Comparison of ENCODE assay signal across 8 cellular contexts in the genomic region with DNA sequence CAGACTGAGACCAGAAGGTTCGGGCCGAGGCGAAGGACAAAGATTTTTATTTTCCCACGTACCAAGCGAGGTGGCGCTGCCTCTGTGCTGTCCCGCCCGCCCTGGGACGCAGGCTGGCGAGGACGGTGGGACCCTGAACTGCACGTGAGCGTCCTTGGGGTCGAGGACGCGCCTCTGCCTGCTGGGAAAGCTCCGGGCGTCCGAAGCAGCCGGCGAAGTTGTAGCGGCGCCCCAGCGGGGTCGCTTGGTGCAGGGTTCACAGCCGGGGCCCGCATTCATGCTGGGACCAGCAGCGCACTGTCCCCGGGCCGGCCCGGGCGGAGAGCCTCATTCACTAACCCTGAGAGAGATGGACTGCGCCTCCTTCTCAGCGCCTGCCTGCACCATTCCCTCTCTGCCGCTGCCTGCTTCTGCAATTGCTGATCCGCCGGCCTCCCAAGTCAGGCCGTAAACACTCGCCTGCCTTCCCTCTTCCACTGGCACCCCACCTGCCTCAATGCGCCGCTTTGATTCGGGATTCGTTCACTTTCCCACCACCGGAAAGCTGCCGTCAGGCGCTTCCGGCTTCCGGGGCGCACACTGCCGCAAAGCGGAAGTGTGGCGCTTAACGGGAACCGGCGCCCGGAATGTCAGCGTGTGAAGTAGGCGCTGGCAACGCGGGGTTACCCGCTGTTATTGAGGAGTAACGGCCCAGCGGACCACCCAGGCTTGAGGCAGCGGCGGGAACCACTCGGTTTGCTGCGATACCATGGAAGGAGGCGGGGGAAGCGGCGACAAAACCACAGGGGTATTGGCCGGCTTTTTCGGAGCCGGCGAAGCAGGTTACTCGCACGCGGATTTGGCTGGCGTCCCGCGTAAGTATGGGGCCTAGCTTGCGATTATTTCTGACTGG. TPM values are rescaled to one million over a fixed set of nuclear protein-coding genes. Genes with fewer than 3 reads are reported as not detected.
A peak's percentile ranks its signal among the peaks of the same experiment; 100 is the strongest.
DNase-seq lines count a peak whose midpoint lies in the region; ATAC-seq, FAIRE-seq and TF ChIP-seq lines count a peak whose summit lies in the region.
"Not testable (repeated sequence)": the region's sequence is repeated elsewhere in the genome, so short reads cannot be mapped to it uniquely, and the experiment has no call there.

A gene (minus strand): TSS at position 581 of the 892 bp plus-strand sequence. CDS start 302 bp downstream, at position 279.
A gene with protein sequence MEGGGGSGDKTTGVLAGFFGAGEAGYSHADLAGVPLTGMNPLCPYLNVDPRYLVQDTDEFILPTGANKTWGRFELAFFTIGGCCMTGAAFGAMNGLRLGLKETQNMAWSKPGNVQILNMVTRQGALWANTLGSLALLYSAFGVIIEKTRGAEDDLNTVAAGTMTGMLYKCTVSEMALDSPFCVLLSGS (plus strand): TSS at position 607 of the 892 bp plus-strand sequence. CDS start 142 bp downstream, at position 749.

- TF ChIP-seq CTCF in fibroblast of pulmonary artery (IDR thresholded peaks at IDR 0.05; ENCODE audit: low read length, missing control alignments), result not testable (repeated sequence)

- H3K4me3 ChIP-seq in fibroblast of pulmonary artery (replicated peaks; ENCODE audit: low read depth, low read length), result peak within 1 kb of the TSS; percentile 69

- peaks cover 20 to 26% of the 10 kb centered on the region in 2 donors for H3K4me1 Mint-ChIP-seq in natural killer cell treated with Interleukin-12 subunit alpha and Interleukin-12 subunit beta and Interleukin-15 and Interleukin-18, amount 100 ng/mL, for 72 hours (ENCODE audit: low read depth in 2 of 2)
- peaks cover 16 to 29% of the 10 kb centered on the region in 2 donors for H3K4me1 Mint-ChIP-seq in stimulated activated naive B cell treated with anti-CD40 and anti-IgM and Interleukin-4, amounts not matched to agents 10 μg/mL and 1 μg/mL and 100 μg/mL, for 72 hours

- H3K27me3 Mint-ChIP-seq in natural killer cell treated with Interleukin-12 subunit alpha and Interleukin-12 subunit beta and Interleukin-15 and Interleukin-18, amount 100 ng/mL, for 72 hours; stimulated activated naive B cell treated with anti-CD40 and anti-IgM and Interleukin-4, amounts not matched to agents 10 μg/mL and 1 μg/mL and 100 μg/mL, for 72 hours: not testable (repeated sequence)

- H3K9me3 Mint-ChIP-seq in natural killer cell treated with Interleukin-12 subunit alpha and Interleukin-12 subunit beta and Interleukin-15 and Interleukin-18, amount 100 ng/mL, for 72 hours; stimulated activated naive B cell treated with anti-CD40 and anti-IgM and Interleukin-4, amounts not matched to agents 10 μg/mL and 1 μg/mL and 100 μg/mL, for 72 hours: not testable (repeated sequence)

- H3K4me3 Mint-ChIP-seq in natural killer cell treated with Interleukin-12 subunit alpha and Interleukin-12 subunit beta and Interleukin-15 and Interleukin-18, amount 100 ng/mL, for 72 hours, result peak within 1 kb of the TSS; percentile 98
- H3K4me3 Mint-ChIP-seq in stimulated activated naive B cell treated with anti-CD40 and anti-IgM and Interleukin-4, amounts not matched to agents 10 μg/mL and 1 μg/mL and 100 μg/mL, for 72 hours, result peak within 1 kb of the TSS; percentile 99 to 100

- TF ChIP-seq POLR2A in H54 (IDR thresholded peaks at IDR 0.05; ENCODE audit: low read depth, low read length), result peak; percentile 62

- ATAC-seq in natural killer cell treated with Interleukin-12 subunit alpha and Interleukin-12 subunit beta and Interleukin-15 and Interleukin-18, amount 100 ng/mL, for 72 hours, result peak; percentile 90 to 96
- peak; percentile 90 to 92 for ATAC-seq in stimulated activated naive B cell treated with anti-CD40 and anti-IgM and Interleukin-4, amounts not matched to agents 10 μg/mL and 1 μg/mL and 100 μg/mL, for 72 hours (replicated peaks)

- H3K27ac Mint-ChIP-seq in natural killer cell treated with Interleukin-12 subunit alpha and Interleukin-12 subunit beta and Interleukin-15 and Interleukin-18, amount 100 ng/mL, for 72 hours, result peak within 1 kb of the TSS; percentile 82 to 93
- peak within 1 kb of the TSS; percentile 94 for H3K27ac Mint-ChIP-seq in stimulated activated naive B cell treated with anti-CD40 and anti-IgM and Interleukin-4, amounts not matched to agents 10 μg/mL and 1 μg/mL and 100 μg/mL, for 72 hours

- H3K36me3 Mint-ChIP-seq in natural killer cell treated with Interleukin-12 subunit alpha and Interleukin-12 subunit beta and Interleukin-15 and Interleukin-18, amount 100 ng/mL, for 72 hours, result peaks cover 11% of the 10 kb centered on the region
- H3K36me3 Mint-ChIP-seq in stimulated activated naive B cell treated with anti-CD40 and anti-IgM and Interleukin-4, amounts not matched to agents 10 μg/mL and 1 μg/mL and 100 μg/mL, for 72 hours, result peaks cover 6 to 10% of the 10 kb centered on the region in 2 donors

- DNase-seq in ELR (ENCODE audit: low read depth) (peak; percentile 87), H54 (ENCODE audit: insufficient read length, low spot score) (peak; percentile 1), LoVo (ENCODE audit: low spot score) (peak; percentile 76), SIG-M5 treated with dmso at 0.1 percent for 504 hours (lab: John Stamatoyannopoulos, UW; ENCODE audit: unreplicated experiment) (peak; percentile 62), fibroblast of pulmonary artery (ENCODE audit: low read depth) (peak; percentile 82)
- DNase-seq in activated effector memory CD4-positive, alpha-beta T cell treated with Interleukin-2 at 50 U/mL for 16 hours, result peak; percentile 76
- DNase-seq in natural killer cell treated with Interleukin-12 subunit alpha and Interleukin-12 subunit beta and Interleukin-15 and Interleukin-18, amount 100 ng/mL, for 72 hours (ENCODE audit: low spot score), result peak; percentile 86
- peak; percentile 76 for DNase-seq in stimulated activated naive B cell treated with anti-CD40 and anti-IgM and Interleukin-4, amounts not matched to agents 10 μg/mL and 1 μg/mL and 100 μg/mL, for 72 hours

- peak; percentile 41 for FAIRE-seq in H54 (lab: Jason Lieb, UNC)

RNA-seq across cellular contexts. Expression of the first gene that starts in this region (rescaled TPM):
- total RNA-seq in natural killer cell treated with Interleukin-12 subunit alpha and Interleukin-12 subunit beta and Interleukin-15 and Interleukin-18, amount 100 ng/mL, for 72 hours, result 10 to 100 TPM; 37.2 to 47.0 TPM

RNA-seq across cellular contexts. Expression of the second gene that starts in this region (rescaled TPM):
- total RNA-seq in natural killer cell treated with Interleukin-12 subunit alpha and Interleukin-12 subunit beta and Interleukin-15 and Interleukin-18, amount 100 ng/mL, for 72 hours, result 10 to 100 TPM; 24.1 to 51.8 TPM

Comparison
In these comparisons a context has a peak if more than half of its experiments do, and no peak if none do; other contexts are left out.
1. Peak in every context shown above with its lines: DNase-seq, ATAC-seq and H3K4me3 ChIP-seq.
2. DNase-seq: peak in every context shown above with its lines; median percentile 87 in ELR; 86 in natural killer cell treated with Interleukin-12 subunit alpha and Interleukin-12 subunit beta and Interleukin-15 and Interleukin-18, amount 100 ng/mL, for 72 hours; 82 in fibroblast of pulmonary artery; 76 in LoVo; 76 in activated effector memory CD4-positive, alpha-beta T cell treated with Interleukin-2 at 50 U/mL for 16 hours; 76 in stimulated activated naive B cell treated with anti-CD40 and anti-IgM and Interleukin-4, amounts not matched to agents 10 μg/mL and 1 μg/mL and 100 μg/mL, for 72 hours; 62 in SIG-M5 treated with dmso at 0.1 percent for 504 hours; 1 in H54.